21 cellular contexts compared by ENCODE assay signal in the genomic region with DNA sequence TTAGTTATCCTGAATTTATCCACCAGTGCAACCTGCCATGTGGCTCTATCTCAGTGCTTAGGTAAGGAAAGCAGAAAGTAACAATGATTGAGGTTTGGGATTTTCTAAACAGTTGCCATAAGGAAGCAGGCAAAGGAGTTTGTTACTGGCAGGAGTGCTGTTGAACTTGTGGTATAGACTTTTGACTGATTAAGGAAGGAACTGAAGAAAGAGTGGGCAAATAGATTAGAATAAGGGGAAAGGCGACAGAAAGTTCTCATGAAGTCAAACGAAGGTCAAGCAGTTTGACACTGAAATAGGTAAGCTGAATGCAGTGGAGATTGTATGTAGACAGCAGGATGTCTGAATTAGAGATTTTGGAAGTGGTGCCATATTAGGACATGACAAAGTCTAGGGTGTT. TPM values are rescaled to one million over a fixed set of nuclear protein-coding genes. Genes with fewer than 3 reads are reported as not detected.
A peak's percentile ranks its signal among the peaks of the same experiment; 100 is the strongest.
DNase-seq lines count a peak whose midpoint lies in the region; ATAC-seq and TF ChIP-seq lines count a peak whose summit lies in the region.
"Had no signal": no experiment of that assay in that cellular context is flagged by ENCODE, and none has a peak within 500 bp of the region (broad histone marks: within the 10 kb centered on the region; RNA-seq: fewer than 3 reads in every experiment).

No MANE protein-coding gene starts in this region.

- TF ChIP-seq EP300 in stomach (IDR thresholded peaks at IDR 0.05) = no peak

- no peak for TF ChIP-seq CTCF in stomach (IDR thresholded peaks at IDR 0.05)

- POLR2A ChIA-PET in naive thymus-derived CD4-positive, alpha-beta T cell (lab: Charles Lee) = no interaction called here

- H3K27ac ChIP-seq in naive thymus-derived CD4-positive, alpha-beta T cell (ENCODE audit: low read depth, low read length) = no peak overlapping the region
- H3K27ac ChIP-seq in stomach = no peak overlapping the region
- H3K27ac ChIP-seq: SK-N-MC, upper lobe of left lung had no signal

- H3K4me3 Mint-ChIP-seq in naive thymus-derived CD4-positive, alpha-beta T cell = no peak overlapping the region
- H3K4me3 Mint-ChIP-seq: activated CD8-positive, alpha-beta T cell treated with anti-CD3 and anti-CD28 coated beads for 36 hours; CD4-positive, alpha-beta memory T cell; H9; natural killer cell treated with Interleukin-12 subunit alpha and Interleukin-12 subunit beta and Interleukin-15 and Interleukin-18, amount 100 ng/mL, for 72 hours had no signal

- H3K27ac Mint-ChIP-seq in naive thymus-derived CD4-positive, alpha-beta T cell = no peak overlapping the region
- H3K27ac Mint-ChIP-seq: activated CD8-positive, alpha-beta T cell treated with anti-CD3 and anti-CD28 coated beads for 36 hours; CD4-positive, alpha-beta memory T cell; natural killer cell treated with Interleukin-12 subunit alpha and Interleukin-12 subunit beta and Interleukin-15 and Interleukin-18, amount 100 ng/mL, for 72 hours; progenitor cell of endocrine pancreas had no signal

- H3K27me3 Mint-ChIP-seq in naive thymus-derived CD4-positive, alpha-beta T cell = peaks cover 0 to 28% (median 4%) of the 10 kb centered on the region in 5 donors

- intact Hi-C loops in naive thymus-derived CD4-positive, alpha-beta T cell (cut with micrococcal nuclease) = no loop called here
- intact Hi-C loops in stomach (cut with DNase I; ENCODE audit: low total_unique reads) = no loop called here

- no peak for TF ChIP-seq POLR2A in stomach (IDR thresholded peaks at IDR 0.05)

- 33 to 47% (median 39%) methylated on average over 2 of the region's 2 CpGs for WGBS in stomach, 5 donors

- H3K36me3 Mint-ChIP-seq in naive thymus-derived CD4-positive, alpha-beta T cell = no peaks in the 10 kb centered on the region
- H3K36me3 Mint-ChIP-seq: CD4-positive, alpha-beta memory T cell; natural killer cell treated with Interleukin-12 subunit alpha and Interleukin-12 subunit beta and Interleukin-15 and Interleukin-18, amount 100 ng/mL, for 72 hours had no signal

- H3K27me3 ChIP-seq in naive thymus-derived CD4-positive, alpha-beta T cell (ENCODE audit: control insufficient read depth in 2 of 2, insufficient read depth in 2 of 2, low read length in 2 of 2) = no peaks in the 10 kb centered on the region
- no peaks in the 10 kb centered on the region for H3K27me3 ChIP-seq in stomach
- H3K27me3 ChIP-seq: upper lobe of left lung had no signal

- no peaks in the 10 kb centered on the region for H3K9me3 ChIP-seq in naive thymus-derived CD4-positive, alpha-beta T cell (ENCODE audit: control insufficient read depth in 2 of 3, low read length in 3 of 3)
- H3K9me3 ChIP-seq in stomach = no peaks in the 10 kb centered on the region
- H3K9me3 ChIP-seq: upper lobe of left lung had no signal

- no peaks in the 10 kb centered on the region for H3K9me3 Mint-ChIP-seq in naive thymus-derived CD4-positive, alpha-beta T cell
- H3K9me3 Mint-ChIP-seq: activated CD8-positive, alpha-beta T cell treated with anti-CD3 and anti-CD28 coated beads for 36 hours; natural killer cell treated with Interleukin-12 subunit alpha and Interleukin-12 subunit beta and Interleukin-15 and Interleukin-18, amount 100 ng/mL, for 72 hours had no signal

- CTCF ChIA-PET in naive thymus-derived CD4-positive, alpha-beta T cell (lab: Charles Lee) = no interaction called here

- H3K4me3 ChIP-seq in naive thymus-derived CD4-positive, alpha-beta T cell (ENCODE audit: low read length) = no peak overlapping the region
- no peak overlapping the region for H3K4me3 ChIP-seq in stomach
- H3K4me3 ChIP-seq: K562, SK-N-MC, upper lobe of left lung had no signal

- peak; percentile 37 for ATAC-seq in GM21723 (IDR thresholded peaks at IDR 0.05; ENCODE audit: unreplicated experiment)
- peak; percentile 60 for ATAC-seq in HG03460 (IDR thresholded peaks at IDR 0.05; ENCODE audit: unreplicated experiment)
- ATAC-seq in naive thymus-derived CD4-positive, alpha-beta T cell = no peak
- ATAC-seq: activated CD8-positive, alpha-beta T cell treated with anti-CD3 and anti-CD28 coated beads for 36 hours; K562; natural killer cell treated with Interleukin-12 subunit alpha and Interleukin-12 subunit beta and Interleukin-15 and Interleukin-18, amount 100 ng/mL, for 72 hours had no signal

- H3K4me1 Mint-ChIP-seq in naive thymus-derived CD4-positive, alpha-beta T cell = no peaks in the 10 kb centered on the region
- H3K4me1 Mint-ChIP-seq: CD4-positive, alpha-beta memory T cell had no signal

- H3K4me1 ChIP-seq in naive thymus-derived CD4-positive, alpha-beta T cell (ENCODE audit: control insufficient read depth in 2 of 2, insufficient read depth in 2 of 2, low read length in 2 of 2) = no peaks in the 10 kb centered on the region
- no peaks in the 10 kb centered on the region for H3K4me1 ChIP-seq in stomach
- H3K4me1 ChIP-seq: upper lobe of left lung had no signal

- no peaks in the 10 kb centered on the region for H3K36me3 ChIP-seq in naive thymus-derived CD4-positive, alpha-beta T cell (ENCODE audit: control insufficient read depth in 2 of 3, insufficient read depth in 3 of 3, low read length in 3 of 3)
- H3K36me3 ChIP-seq in stomach = no peaks in the 10 kb centered on the region
- H3K36me3 ChIP-seq: upper lobe of left lung had no signal

- DNase-seq in SKM-1 treated with dmso at 0.1 percent for 144 hours (lab: John Stamatoyannopoulos, UW; ENCODE audit: unreplicated experiment) = peak; percentile 18
- no peak for DNase-seq in SKM-1 (lab: John Stamatoyannopoulos, UW; ENCODE audit: unreplicated experiment)
- no peak for DNase-seq in AG20443 (ENCODE audit: low spot score)
- no peak for DNase-seq in naive thymus-derived CD4-positive, alpha-beta T cell
- no peak for DNase-seq in stomach
- DNase-seq in NCI-H226 = no peak
- DNase-seq: activated CD8-positive, alpha-beta T cell treated with anti-CD3 and anti-CD28 coated beads for 36 hours; caudate nucleus; CD4-positive, alpha-beta memory T cell; H9; NCI-H1048; NCI-H2081 treated with DMSO at 0.1 percent for 48 hours; NCI-H524 treated with DMSO at 0.1 percent for 48 hours; upper lobe of left lung had no signal

RNA-seq across cellular contexts. Expression of a gene that starts 24.2 kb away (rescaled TPM):
- total RNA-seq in naive thymus-derived CD4-positive, alpha-beta T cell = 10 to 100 TPM in 1 of 5 experiments, 1 to 10 TPM in 3, not detected in 1; 2.6 to 13.1 (median 3.4) TPM
- 10 to 100 TPM; 13.3 to 14.5 TPM for polyA plus RNA-seq in naive thymus-derived CD4-positive, alpha-beta T cell
- under 1 TPM in 2 of 5 donors, not detected in 3; 0.29 to 0.92 TPM for total RNA-seq in stomach
- polyA plus RNA-seq in stomach = 1 to 10 TPM in 1 of 3 donors, under 1 TPM in 1, not detected in 1; 0.76 to 4.2 TPM
- total RNA-seq: lung microvascular endothelial cell; natural killer cell treated with Interleukin-12 subunit alpha and Interleukin-12 subunit beta and Interleukin-15 and Interleukin-18, amount 100 ng/mL, for 72 hours had no signal
